In the genomic region with DNA sequence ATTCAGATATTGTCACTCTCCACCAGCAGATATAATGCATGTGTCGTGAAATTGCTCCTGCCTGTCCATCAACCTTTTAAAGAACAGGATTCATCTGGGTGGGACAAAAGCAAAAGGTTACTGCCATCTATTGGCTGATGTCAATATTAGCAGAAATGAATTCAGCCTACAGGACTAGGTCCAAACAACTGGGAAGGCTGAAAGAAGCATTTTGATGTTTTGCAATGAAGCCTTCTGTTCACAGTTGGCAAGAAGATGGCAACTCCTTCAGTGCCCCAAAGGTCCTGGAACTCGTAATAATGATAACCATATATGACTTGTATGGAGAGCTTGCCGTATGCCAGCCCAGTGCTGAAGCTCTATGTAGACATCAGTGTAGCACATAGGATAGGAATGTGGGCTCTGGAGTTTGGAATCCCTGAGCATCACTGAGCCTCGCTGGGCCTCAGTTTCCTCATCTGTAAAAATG, we compare ENCODE assay signal across 8 cellular contexts. TPM values are rescaled to one million over a fixed set of nuclear protein-coding genes. Genes with fewer than 3 reads are reported as not detected.
DNase-seq lines count a peak whose midpoint lies in the region; ATAC-seq and TF ChIP-seq lines count a peak whose summit lies in the region.

No MANE protein-coding gene starts in this region.

- H3K4me3 ChIP-seq in HEK293 (ENCODE audit: low read depth, low read length) (no peak overlapping the region), ascending aorta (no peak overlapping the region), thoracic aorta (no peak overlapping the region)

- H3K27ac ChIP-seq in HEK293 (ENCODE audit: extremely low read depth, low read depth, low read length) (no peak overlapping the region), ascending aorta (no peak overlapping the region), thoracic aorta (no peak overlapping the region)

- H3K4me1 ChIP-seq in HEK293 (ENCODE audit: control insufficient read depth, insufficient read depth, low read length) = no peaks in the 10 kb centered on the region
- H3K4me1 ChIP-seq in ascending aorta = no peaks in the 10 kb centered on the region
- no peaks in the 10 kb centered on the region for H3K4me1 ChIP-seq in thoracic aorta (ENCODE audit: control insufficient read depth in 1 of 2, low read depth in 2 of 2)

- peak; percentile 10 for DNase-seq in NCI-H1092 treated with DMSO at 0.1 percent for 48 hours (lab: John Stamatoyannopoulos, UW)
- no peak for DNase-seq in NCI-H1092 (lab: John Stamatoyannopoulos, UW)
- peak; percentile 62 for DNase-seq in NCI-H2196 (lab: John Stamatoyannopoulos, UW; ENCODE audit: unreplicated experiment)
- no peak for DNase-seq in ascending aorta (ENCODE audit: low spot score in 2 of 2)
- DNase-seq in iPS-NIHi11 (ENCODE audit: low spot score) = peak; percentile 55
- DNase-seq in thoracic aorta (ENCODE audit: low spot score) = no peak
- DNase-seq in posterior vena cava (ENCODE audit: low spot score) = no peak

- intact Hi-C loops in ascending aorta (cut with DNase I) (loop anchor here (5.0 kb wide), 2 partner anchors 126 to 486 kb away; no protein-coding TSS in a partner anchor), posterior vena cava (cut with DNase I) (no loop called here)

- CTCF ChIA-PET in HEK293 (lab: Yijun Ruan, JAX) = interaction anchor here (0.5 to 3.3 kb wide), 9 partner anchors 9 to 1306 kb away, joined by 3 to 20 read pairs (median 4); no protein-coding TSS in a partner anchor

- no peak; the same call in 1 of the 2 replicates for TF ChIP-seq CTCF in HEK293 (tag by site-specific recombination; IDR thresholded peaks at IDR 0.05)
- TF ChIP-seq CTCF in ascending aorta (IDR thresholded peaks at IDR 0.05) = peak; percentile 34 to 75 (median 50)
- peak; percentile 43 for TF ChIP-seq CTCF in thoracic aorta (IDR thresholded peaks at IDR 0.05)

- H3K36me3 ChIP-seq in HEK293 (ENCODE audit: control insufficient read depth in 2 of 2, insufficient read depth in 1 of 2, low read length in 2 of 2) = no peaks in the 10 kb centered on the region
- no peaks in the 10 kb centered on the region for H3K36me3 ChIP-seq in ascending aorta
- no peaks in the 10 kb centered on the region for H3K36me3 ChIP-seq in thoracic aorta

- POLR2A ChIA-PET in HEK293 (lab: Yijun Ruan, JAX) = no interaction called here

- H3K27me3 ChIP-seq in ascending aorta = no peaks in the 10 kb centered on the region
- no peaks in the 10 kb centered on the region for H3K27me3 ChIP-seq in thoracic aorta (replicated peaks; ENCODE audit: insufficient read depth)

- H3K9me3 ChIP-seq in HEK293 (ENCODE audit: control insufficient read depth, insufficient read depth, low read depth, low read length) = no peaks in the 10 kb centered on the region
- no peaks in the 10 kb centered on the region for H3K9me3 ChIP-seq in ascending aorta
- H3K9me3 ChIP-seq in thoracic aorta = no peaks in the 10 kb centered on the region

- no peak for ATAC-seq in thoracic aorta (ENCODE audit: insufficient number of reproducible peaks, low FRiP score, low read depth)

TF ChIP-seq in HEK293, 187 proteins besides CTCF, POLR2A, EP300 and RAD21:
- TF ChIP-seq ZBTB7A (tag by site-specific recombination; IDR thresholded peaks at IDR 0.05; ENCODE audit: low read depth) (no peak), ZNF626 (tag by site-specific recombination; IDR thresholded peaks at IDR 0.05) (no peak), ZNF654 (tag by site-specific recombination; IDR thresholded peaks at IDR 0.05; ENCODE audit: low read depth) (peak; percentile 88)

RNA-seq across cellular contexts. Expression of a gene that starts 7.5 kb away (rescaled TPM):
- total RNA-seq in ascending aorta = not detected
- total RNA-seq in thoracic aorta = 1 to 10 TPM in 1 of 2 donors, under 1 TPM in 1; under 0.01 to 3.6 TPM
- total RNA-seq in posterior vena cava = 1 to 10 TPM in 1 of 2 donors, under 1 TPM in 1; 0.86 to 1.8 TPM

Comparison
In these comparisons a context has a peak if more than half of its experiments do, and no peak if none do; other contexts are left out.
1. DNase-seq: peak in NCI-H1092 treated with DMSO at 0.1 percent for 48 hours (single experiment), NCI-H2196 (single experiment) and iPS-NIHi11 (single experiment); none in NCI-H1092 (single experiment), ascending aorta (0 of 2), thoracic aorta (single experiment) and posterior vena cava (single experiment).